Comparison of ENCODE assay signal across 1 cellular context in genomic region chr2:231961349-231962166, GRCh38.
TF ChIP-seq lines count a peak whose summit lies in the region.

A gene with protein sequence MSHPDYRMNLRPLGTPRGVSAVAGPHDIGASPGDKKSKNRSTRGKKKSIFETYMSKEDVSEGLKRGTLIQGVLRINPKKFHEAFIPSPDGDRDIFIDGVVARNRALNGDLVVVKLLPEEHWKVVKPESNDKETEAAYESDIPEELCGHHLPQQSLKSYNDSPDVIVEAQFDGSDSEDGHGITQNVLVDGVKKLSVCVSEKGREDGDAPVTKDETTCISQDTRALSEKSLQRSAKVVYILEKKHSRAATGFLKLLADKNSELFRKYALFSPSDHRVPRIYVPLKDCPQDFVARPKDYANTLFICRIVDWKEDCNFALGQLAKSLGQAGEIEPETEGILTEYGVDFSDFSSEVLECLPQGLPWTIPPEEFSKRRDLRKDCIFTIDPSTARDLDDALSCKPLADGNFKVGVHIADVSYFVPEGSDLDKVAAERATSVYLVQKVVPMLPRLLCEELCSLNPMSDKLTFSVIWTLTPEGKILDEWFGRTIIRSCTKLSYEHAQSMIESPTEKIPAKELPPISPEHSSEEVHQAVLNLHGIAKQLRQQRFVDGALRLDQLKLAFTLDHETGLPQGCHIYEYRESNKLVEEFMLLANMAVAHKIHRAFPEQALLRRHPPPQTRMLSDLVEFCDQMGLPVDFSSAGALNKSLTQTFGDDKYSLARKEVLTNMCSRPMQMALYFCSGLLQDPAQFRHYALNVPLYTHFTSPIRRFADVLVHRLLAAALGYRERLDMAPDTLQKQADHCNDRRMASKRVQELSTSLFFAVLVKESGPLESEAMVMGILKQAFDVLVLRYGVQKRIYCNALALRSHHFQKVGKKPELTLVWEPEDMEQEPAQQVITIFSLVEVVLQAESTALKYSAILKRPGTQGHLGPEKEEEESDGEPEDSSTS (plus strand): TSS chr2:231961713. CDS start chr2:232014928, 53,215 bp downstream.

TF ChIP-seq in K562, 482 proteins besides CTCF, POLR2A, EP300 and RAD21 (continued from another document and continues in another):
- TF ChIP-seq CEBPZ (IDR thresholded peaks at IDR 0.05; ENCODE audit: borderline replicate concordance, low read depth, low read length) (no peak), HDAC8 (tag; IDR thresholded peaks at IDR 0.05) (no peak), TFE3 (CRISPR knock-in tag; IDR thresholded peaks at IDR 0.05) (no peak), PREB (CRISPR knock-in tag; IDR thresholded peaks at IDR 0.05) (no peak), PCBP1 (IDR thresholded peaks at IDR 0.05; ENCODE audit: low read depth, low read length, poor library complexity, severe bottlenecking) (peak; percentile 50), ZNF174 (CRISPR knock-in tag; IDR thresholded peaks at IDR 0.05) (no peak), CCNT2 (IDR thresholded peaks at IDR 0.05; ENCODE audit: borderline replicate concordance, extremely low read depth, insufficient read length, low read depth, low read length) (peak; percentile 63), L3MBTL2 (IDR thresholded peaks at IDR 0.05) (peak; percentile 76; the same call in 1 of the 2 replicates), ZNF740 (CRISPR knock-in tag; IDR thresholded peaks at IDR 0.05) (no peak), ZNF740 (tag; IDR thresholded peaks at IDR 0.05) (no peak), NEUROD1 (IDR thresholded peaks at IDR 0.05; ENCODE audit: borderline replicate concordance, low read depth, low read length, partially characterized antibody) (no peak), ZSCAN29 (IDR thresholded peaks at IDR 0.05) (no peak), POLR2G (IDR thresholded peaks at IDR 0.05; ENCODE audit: low read depth, low read length) (peak; percentile 89), ZNF3 (CRISPR knock-in tag; IDR thresholded peaks at IDR 0.05) (no peak), MAX (CRISPR knock-in tag; IDR thresholded peaks at IDR 0.05) (peak; percentile 31; the same call in 1 of the 2 replicates), TEAD2 (tag; IDR thresholded peaks at IDR 0.05) (no peak), CAMTA2 (CRISPR knock-in tag; conservative IDR thresholded peaks at IDR 0.05) (no peak), NR2C1 (IDR thresholded peaks at IDR 0.05) (peak; percentile 98), NR2C1 (tag; IDR thresholded peaks at IDR 0.05) (peak; percentile 98), TOE1 (IDR thresholded peaks at IDR 0.05; ENCODE audit: borderline replicate concordance) (peak; percentile 77; the same call in 1 of the 2 replicates), TOE1 (CRISPR knock-in tag; IDR thresholded peaks at IDR 0.05; ENCODE audit: borderline replicate concordance, low read depth) (no peak), C11orf30 (IDR thresholded peaks at IDR 0.05; ENCODE audit: low read depth) (peak; percentile 84), DDX20 (tag; IDR thresholded peaks at IDR 0.05; ENCODE audit: low read depth) (no peak), ZFPM2 (CRISPR knock-in tag; IDR thresholded peaks at IDR 0.05) (no peak), GABPB1 (CRISPR knock-in tag; IDR thresholded peaks at IDR 0.05) (peak; percentile 98), HSF4 (CRISPR knock-in tag; IDR thresholded peaks at IDR 0.05; ENCODE audit: borderline replicate concordance) (no peak), JUNB (CRISPR knock-in tag; conservative IDR thresholded peaks at IDR 0.05) (no peak), RBM22 (IDR thresholded peaks at IDR 0.05; ENCODE audit: low read depth, low read length, poor library complexity, severe bottlenecking) (no peak), ZC3H11A (IDR thresholded peaks at IDR 0.05; ENCODE audit: low read depth, low read length) (no peak), BRF1 (IDR thresholded peaks at IDR 0.05; ENCODE audit: borderline replicate concordance, extremely low read depth, insufficient read length) (no peak), ZNF584 (CRISPR knock-in tag; IDR thresholded peaks at IDR 0.05; ENCODE audit: low read depth) (no peak), ZNF696 (CRISPR knock-in tag; conservative IDR thresholded peaks at IDR 0.05) (no peak), SIX5 (IDR thresholded peaks at IDR 0.05; ENCODE audit: borderline replicate concordance in 1 of 2, insufficient read depth in 1 of 2, low read depth in 1 of 2, low read length in 2 of 2) (no peak; a peak in 1 of 4 replicates), ZNF282 (CRISPR knock-in tag; IDR thresholded peaks at IDR 0.05) (0 out of 2 replicates have a peak, but pooled peaks have one; percentile 32), ERF (CRISPR knock-in tag; IDR thresholded peaks at IDR 0.05) (no peak), KLF16 (IDR thresholded peaks at IDR 0.05) (0 out of 2 replicates have a peak, but pooled peaks have one; percentile 59), PCBP2 (IDR thresholded peaks at IDR 0.05; ENCODE audit: low read depth, low read length, poor library complexity, severe bottlenecking) (no peak), E2F3 (CRISPR knock-in tag; IDR thresholded peaks at IDR 0.05) (no peak), THRAP3 (IDR thresholded peaks at IDR 0.05; ENCODE audit: borderline replicate concordance) (no peak), PHF8 (IDR thresholded peaks at IDR 0.05; ENCODE audit: borderline replicate concordance, low read length) (peak; percentile 82), MEF2D (tag; conservative IDR thresholded peaks at IDR 0.05; ENCODE audit: low read depth) (no peak), HEY1 (CRISPR knock-in tag; IDR thresholded peaks at IDR 0.05; ENCODE audit: borderline replicate concordance) (no peak), ZNF561 (CRISPR knock-in tag; conservative IDR thresholded peaks at IDR 0.05) (no peak), SUPT5H (IDR thresholded peaks at IDR 0.05) (peak; percentile 64), PHF20 (IDR thresholded peaks at IDR 0.05; ENCODE audit: partially characterized antibody) (peak; percentile 90)
- TF ChIP-seq, protein P1, sequence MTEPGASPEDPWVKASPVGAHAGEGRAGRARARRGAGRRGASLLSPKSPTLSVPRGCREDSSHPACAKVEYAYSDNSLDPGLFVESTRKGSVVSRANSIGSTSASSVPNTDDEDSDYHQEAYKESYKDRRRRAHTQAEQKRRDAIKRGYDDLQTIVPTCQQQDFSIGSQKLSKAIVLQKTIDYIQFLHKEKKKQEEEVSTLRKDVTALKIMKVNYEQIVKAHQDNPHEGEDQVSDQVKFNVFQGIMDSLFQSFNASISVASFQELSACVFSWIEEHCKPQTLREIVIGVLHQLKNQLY (CRISPR knock-in tag; conservative IDR thresholded peaks at IDR 0.05), result no peak
- TF ChIP-seq, protein P2, sequence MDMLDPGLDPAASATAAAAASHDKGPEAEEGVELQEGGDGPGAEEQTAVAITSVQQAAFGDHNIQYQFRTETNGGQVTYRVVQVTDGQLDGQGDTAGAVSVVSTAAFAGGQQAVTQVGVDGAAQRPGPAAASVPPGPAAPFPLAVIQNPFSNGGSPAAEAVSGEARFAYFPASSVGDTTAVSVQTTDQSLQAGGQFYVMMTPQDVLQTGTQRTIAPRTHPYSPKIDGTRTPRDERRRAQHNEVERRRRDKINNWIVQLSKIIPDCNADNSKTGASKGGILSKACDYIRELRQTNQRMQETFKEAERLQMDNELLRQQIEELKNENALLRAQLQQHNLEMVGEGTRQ (CRISPR knock-in tag; IDR thresholded peaks at IDR 0.05), result peak; percentile 38
- TF ChIP-seq, protein P3, sequence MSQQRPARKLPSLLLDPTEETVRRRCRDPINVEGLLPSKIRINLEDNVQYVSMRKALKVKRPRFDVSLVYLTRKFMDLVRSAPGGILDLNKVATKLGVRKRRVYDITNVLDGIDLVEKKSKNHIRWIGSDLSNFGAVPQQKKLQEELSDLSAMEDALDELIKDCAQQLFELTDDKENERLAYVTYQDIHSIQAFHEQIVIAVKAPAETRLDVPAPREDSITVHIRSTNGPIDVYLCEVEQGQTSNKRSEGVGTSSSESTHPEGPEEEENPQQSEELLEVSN (IDR thresholded peaks at IDR 0.05; ENCODE audit: borderline replicate concordance in 1 of 2, extremely low read depth in 1 of 2, insufficient read depth in 1 of 2, insufficient read length in 1 of 2, low read depth in 1 of 2, low read length in 1 of 2, poor library complexity in 1 of 2, severe bottlenecking in 1 of 2), result peak; percentile 48 to 82
- TF ChIP-seq, protein P4, sequence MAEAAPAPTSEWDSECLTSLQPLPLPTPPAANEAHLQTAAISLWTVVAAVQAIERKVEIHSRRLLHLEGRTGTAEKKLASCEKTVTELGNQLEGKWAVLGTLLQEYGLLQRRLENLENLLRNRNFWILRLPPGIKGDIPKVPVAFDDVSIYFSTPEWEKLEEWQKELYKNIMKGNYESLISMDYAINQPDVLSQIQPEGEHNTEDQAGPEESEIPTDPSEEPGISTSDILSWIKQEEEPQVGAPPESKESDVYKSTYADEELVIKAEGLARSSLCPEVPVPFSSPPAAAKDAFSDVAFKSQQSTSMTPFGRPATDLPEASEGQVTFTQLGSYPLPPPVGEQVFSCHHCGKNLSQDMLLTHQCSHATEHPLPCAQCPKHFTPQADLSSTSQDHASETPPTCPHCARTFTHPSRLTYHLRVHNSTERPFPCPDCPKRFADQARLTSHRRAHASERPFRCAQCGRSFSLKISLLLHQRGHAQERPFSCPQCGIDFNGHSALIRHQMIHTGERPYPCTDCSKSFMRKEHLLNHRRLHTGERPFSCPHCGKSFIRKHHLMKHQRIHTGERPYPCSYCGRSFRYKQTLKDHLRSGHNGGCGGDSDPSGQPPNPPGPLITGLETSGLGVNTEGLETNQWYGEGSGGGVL (CRISPR knock-in tag; IDR thresholded peaks at IDR 0.05), result no peak
- TF ChIP-seq, protein P5, sequence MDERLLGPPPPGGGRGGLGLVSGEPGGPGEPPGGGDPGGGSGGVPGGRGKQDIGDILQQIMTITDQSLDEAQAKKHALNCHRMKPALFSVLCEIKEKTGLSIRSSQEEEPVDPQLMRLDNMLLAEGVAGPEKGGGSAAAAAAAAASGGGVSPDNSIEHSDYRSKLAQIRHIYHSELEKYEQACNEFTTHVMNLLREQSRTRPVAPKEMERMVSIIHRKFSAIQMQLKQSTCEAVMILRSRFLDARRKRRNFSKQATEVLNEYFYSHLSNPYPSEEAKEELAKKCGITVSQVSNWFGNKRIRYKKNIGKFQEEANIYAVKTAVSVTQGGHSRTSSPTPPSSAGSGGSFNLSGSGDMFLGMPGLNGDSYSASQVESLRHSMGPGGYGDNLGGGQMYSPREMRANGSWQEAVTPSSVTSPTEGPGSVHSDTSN (CRISPR knock-in tag; IDR thresholded peaks at IDR 0.05; ENCODE audit: low read depth), result no peak
- TF ChIP-seq, protein P5 (tag; conservative IDR thresholded peaks at IDR 0.05; ENCODE audit: low read depth), result no peak
